13 cellular contexts compared by ENCODE assay signal in the genomic region with DNA sequence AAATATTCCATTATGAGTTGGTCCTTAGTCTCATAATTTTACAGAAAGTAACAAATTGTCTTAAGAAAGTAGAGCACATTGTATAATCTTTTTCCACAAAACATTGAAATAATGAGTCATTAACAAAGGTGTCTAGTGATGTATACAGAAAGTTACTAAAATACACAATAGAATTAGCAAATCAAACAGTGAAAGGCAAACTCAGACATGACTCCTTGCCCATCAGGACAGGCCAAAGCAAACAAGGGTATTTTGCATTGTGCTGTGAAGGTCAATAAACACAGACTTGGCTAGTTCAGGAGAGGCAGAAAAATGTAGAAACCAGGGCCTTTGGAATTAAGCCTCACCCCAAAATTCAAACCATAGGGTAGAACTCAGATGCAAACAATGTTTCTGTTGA. TPM values are rescaled to one million over a fixed set of nuclear protein-coding genes. Genes with fewer than 3 reads are reported as not detected.
A peak's percentile ranks its signal among the peaks of the same experiment; 100 is the strongest.
DNase-seq lines count a peak whose midpoint lies in the region; ATAC-seq and TF ChIP-seq lines count a peak whose summit lies in the region.
"Had no signal": no experiment of that assay in that cellular context is flagged by ENCODE, and none has a peak within 500 bp of the region (broad histone marks: within the 10 kb centered on the region; RNA-seq: fewer than 3 reads in every experiment).

No MANE protein-coding gene starts in this region.

- H4K20me1 ChIP-seq in GM23338 (replicated peaks; ENCODE audit: insufficient read depth) = no peaks in the 10 kb centered on the region
- H4K20me1 ChIP-seq: BLaER1 treated with 17β-estradiol and CSF1 and Interleukin-3, amounts not matched to agents 10 nM and 100 nM had no signal

- H3K9me2 ChIP-seq in GM23338 (ENCODE audit: insufficient read depth) = no peaks in the 10 kb centered on the region

- ATAC-seq in GM23338 (no peak), right lobe of liver (peak; percentile 49 to 89 (median 82)), GM18519 (IDR thresholded peaks at IDR 0.05; ENCODE audit: low FRiP score, unreplicated experiment) (no peak)

- H2AFZ ChIP-seq in GM23338 = peak overlapping the region; percentile 95; the same call in 1 of the 2 replicates

- no peaks in the 10 kb centered on the region for H3K79me2 ChIP-seq in GM23338 (replicated peaks; ENCODE audit: insufficient read depth)

- DNase-seq in GM23338 (ENCODE audit: low spot score) (no peak), MG63 (peak; percentile 1), right lobe of liver (no peak), SIG-M5 treated with dmso at 0.1 percent for 504 hours (lab: John Stamatoyannopoulos, UW; ENCODE audit: unreplicated experiment) (no peak), right atrium auricular region (ENCODE audit: low spot score) (no peak)
- DNase-seq: DMS 273 treated with DMSO at 0.1 percent for 48 hours, KBM-7, NCI-H510A treated with DMSO at 0.1 percent for 48 hours had no signal

- H3K27ac ChIP-seq in GM23338 (ENCODE audit: low read depth) = no peak overlapping the region
- H3K27ac ChIP-seq in VCaP = peak overlapping the region; percentile 30; the same call in 1 of the 2 replicates
- H3K27ac ChIP-seq in right lobe of liver = no peak overlapping the region
- H3K27ac ChIP-seq in right atrium auricular region = no peak overlapping the region
- H3K27ac ChIP-seq: BLaER1 treated with 17β-estradiol and CSF1 and Interleukin-3, amounts not matched to agents 10 nM and 100 nM; SJSA1 had no signal

- H3K27me3 ChIP-seq in GM23338 (ENCODE audit: insufficient read depth) = no peaks in the 10 kb centered on the region
- no peaks in the 10 kb centered on the region for H3K27me3 ChIP-seq in MG63
- no peaks in the 10 kb centered on the region for H3K27me3 ChIP-seq in right lobe of liver
- H3K27me3 ChIP-seq in right atrium auricular region = no peaks in the 10 kb centered on the region
- H3K27me3 ChIP-seq: BLaER1 treated with 17β-estradiol and CSF1 and Interleukin-3, amounts not matched to agents 10 nM and 100 nM; SJSA1 had no signal

- peaks cover 4% of the 10 kb centered on the region for H3K27me3 Mint-ChIP-seq in GM23338 (ENCODE audit: insufficient read depth, low read depth, poor library complexity)

- no peaks in the 10 kb centered on the region for H3F3A ChIP-seq in GM23338 (replicated peaks; ENCODE audit: low read depth)

- H3K36me3 ChIP-seq in GM23338 (ENCODE audit: insufficient read depth) (no peaks in the 10 kb centered on the region), MG63 (no peaks in the 10 kb centered on the region), right lobe of liver (no peaks in the 10 kb centered on the region), right atrium auricular region (no peaks in the 10 kb centered on the region)
- H3K36me3 ChIP-seq: BLaER1 treated with 17β-estradiol and CSF1 and Interleukin-3, amounts not matched to agents 10 nM and 100 nM; HAP-1; SJSA1 had no signal

- H3K4me3 Mint-ChIP-seq in GM23338 = no peak overlapping the region

- H3K36me3 Mint-ChIP-seq in GM23338 (ENCODE audit: low read depth) = no peaks in the 10 kb centered on the region

- H3K4me2 ChIP-seq in GM23338 = no peak overlapping the region
- H3K4me2 ChIP-seq: BLaER1 treated with 17β-estradiol and CSF1 and Interleukin-3, amounts not matched to agents 10 nM and 100 nM had no signal

- H3K27ac Mint-ChIP-seq in GM23338 = no peak overlapping the region

- H3K9me3 ChIP-seq in MG63 = no peaks in the 10 kb centered on the region
- no peaks in the 10 kb centered on the region for H3K9me3 ChIP-seq in right lobe of liver
- H3K9me3 ChIP-seq in right atrium auricular region = peaks cover 0 to 1% of the 10 kb centered on the region in 2 donors
- H3K9me3 ChIP-seq: HAP-1, SJSA1 had no signal

- no peak for TF ChIP-seq CTCF in GM23338 (conservative IDR thresholded peaks at IDR 0.05; ENCODE audit: low read depth in 2 of 2)
- TF ChIP-seq CTCF in VCaP (conservative IDR thresholded peaks at IDR 0.05) = no peak
- TF ChIP-seq CTCF in right lobe of liver (IDR thresholded peaks at IDR 0.05) = no peak
- TF ChIP-seq CTCF in right atrium auricular region (IDR thresholded peaks at IDR 0.05) = no peak

- H3K4me3 ChIP-seq in GM23338 (no peak overlapping the region), MG63 (no peak overlapping the region), right lobe of liver (no peak overlapping the region), right atrium auricular region (no peak overlapping the region)
- H3K4me3 ChIP-seq: BLaER1 treated with 17β-estradiol and CSF1 and Interleukin-3, amounts not matched to agents 10 nM and 100 nM; HAP-1; SJSA1 had no signal

- intact Hi-C loops in right lobe of liver (cut with DNase I) = no loop called here

- no peaks in the 10 kb centered on the region; the same call in 2 of the 3 replicates for H3K9me3 Mint-ChIP-seq in GM23338

- no peaks in the 10 kb centered on the region for H3K4me1 ChIP-seq in GM23338 (ENCODE audit: insufficient read depth)
- peaks cover 0 to 21% (median 2%) of the 10 kb centered on the region in 4 donors for H3K4me1 ChIP-seq in right lobe of liver
- H3K4me1 ChIP-seq in right atrium auricular region = no peaks in the 10 kb centered on the region
- H3K4me1 ChIP-seq: BLaER1 treated with 17β-estradiol and CSF1 and Interleukin-3, amounts not matched to agents 10 nM and 100 nM; HAP-1; SJSA1 had no signal

- H3K4me1 Mint-ChIP-seq in GM23338 = peaks cover 4% of the 10 kb centered on the region; the same call in 2 of the 3 replicates

- no peak for TF ChIP-seq POLR2A in right lobe of liver (IDR thresholded peaks at IDR 0.05)

TF ChIP-seq in GM23338, 12 proteins besides CTCF, POLR2A, EP300 and RAD21 (continues in another document):
- TF ChIP-seq STAT1 (IDR thresholded peaks at IDR 0.05; ENCODE audit: unreplicated experiment) (no peak), ZNF114 (CRISPR knock-in tag; IDR thresholded peaks at IDR 0.05) (no peak), NANOG (IDR thresholded peaks at IDR 0.05; ENCODE audit: borderline replicate concordance) (no peak), JUNB (IDR thresholded peaks at IDR 0.05; ENCODE audit: unreplicated experiment) (no peak)

RNA-seq across cellular contexts. Expression of a gene that starts 37.3 kb away (rescaled TPM):
- 46.9 and 50.2 TPM in 2 replicates for total RNA-seq in GM23338 (2014; rRNA removed; shearing (Covaris generic))
- 6.2 and 6.6 TPM in 2 replicates for polyA plus RNA-seq in GM23338 (2016; fragmentation: Nextera tagmentation; extraction: Ambion mirVana)
- 2.0 and 3.1 TPM in 2 replicates for total RNA-seq in MG63 (2014; rRNA removed; shearing (Covaris generic); ENCODE audit: low replicate concordance)
- under 1 TPM in 5 of 6 experiments, not detected in 1; 0.04 to 0.43 (median 0.23) TPM for total RNA-seq in right lobe of liver
- total RNA-seq in right atrium auricular region = 1 to 10 TPM; 3.3 to 4.1 TPM

RNA-seq across cellular contexts. Expression of a gene that starts 37.6 kb away (rescaled TPM):
- 0.35 and 0.78 TPM in 2 replicates for total RNA-seq in GM23338 (2014; rRNA removed; shearing (Covaris generic))
- polyA plus RNA-seq in GM23338 (2016; fragmentation: Nextera tagmentation; extraction: Ambion mirVana) = 0.66 and 0.71 TPM in 2 replicates
- 4.1 and 10.7 TPM in 2 replicates for total RNA-seq in MG63 (2014; rRNA removed; shearing (Covaris generic); ENCODE audit: low replicate concordance)
- not detected for total RNA-seq in right lobe of liver
- not detected for total RNA-seq in right atrium auricular region

RNA-seq across cellular contexts. Expression of a gene that starts 47.7 kb away (rescaled TPM):
- 51.6 and 75.3 TPM in 2 replicates for total RNA-seq in GM23338 (2014; rRNA removed; shearing (Covaris generic))
- 83.8 and 85.0 TPM in 2 replicates for polyA plus RNA-seq in GM23338 (2016; fragmentation: Nextera tagmentation; extraction: Ambion mirVana)
- 32.4 and 45.7 TPM in 2 replicates for total RNA-seq in MG63 (2014; rRNA removed; shearing (Covaris generic); ENCODE audit: low replicate concordance)
- total RNA-seq in right lobe of liver (10 to 100 TPM; 10.5 to 15.2 (median 12.3) TPM), right atrium auricular region (10 to 100 TPM; 20.2 to 29.7 TPM)

Comparison
In these comparisons a context has a peak if more than half of its experiments do, and no peak if none do; other contexts are left out.
1. ATAC-seq: peak in right lobe of liver (4 of 4); none in GM23338 (single experiment) and GM18519 (single experiment).